ENCODE assay signal across 25 cellular contexts in the genomic region with DNA sequence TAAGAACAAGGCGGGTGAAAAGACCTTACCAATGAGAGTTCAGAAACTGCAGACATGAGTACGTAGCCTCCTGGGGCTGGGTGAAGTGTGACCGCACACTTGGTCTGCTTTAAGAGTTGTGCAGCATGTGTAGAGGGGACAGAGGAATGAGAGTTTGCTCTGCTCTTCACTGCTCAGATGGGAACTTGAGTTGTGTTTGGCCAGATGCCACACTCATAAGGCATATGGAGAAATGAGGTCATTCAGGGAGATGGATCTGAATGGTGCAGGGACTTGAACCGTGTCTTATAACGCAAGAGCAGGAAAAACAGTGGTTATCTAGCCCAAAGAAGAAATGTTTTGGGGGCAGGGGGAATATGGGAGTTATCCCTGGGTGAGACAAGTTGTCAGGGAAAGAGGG.
DNase-seq lines count a peak whose midpoint lies in the region; ATAC-seq, FAIRE-seq and TF ChIP-seq lines count a peak whose summit lies in the region.
"Had no signal": no experiment of that assay in that cellular context is flagged by ENCODE, and none has a peak within 500 bp of the region (broad histone marks: within the 10 kb centered on the region; RNA-seq: fewer than 3 reads in every experiment).

No MANE protein-coding gene starts in this region.

- H3K4me3 ChIP-seq in fibroblast of pulmonary artery (replicated peaks; ENCODE audit: low read depth, low read length) (no peak overlapping the region), skeletal muscle cell (ENCODE audit: low read depth, low read length) (no peak overlapping the region), stomach (no peak overlapping the region)
- H3K4me3 ChIP-seq: cardiac muscle cell, dorsolateral prefrontal cortex, heart left ventricle, lung, SJSA1, tibial nerve had no signal

- no peaks in the 10 kb centered on the region for H3K36me3 ChIP-seq in stomach
- H3K36me3 ChIP-seq: cardiac muscle cell, heart left ventricle, SJSA1, tibial nerve had no signal

- no peak for ATAC-seq in GM18517 (IDR thresholded peaks at IDR 0.05; ENCODE audit: unreplicated experiment)
- ATAC-seq: activated CD8-positive, alpha-beta T cell treated with anti-CD3 and anti-CD28 coated beads for 36 hours; activated T-cell treated with anti-CD3 and anti-CD28 coated beads, Interleukin-2, amount 50 U/mL, for 72 hours; PC-3; stimulated activated memory B cell treated with anti-CD40 and anti-IgM and Interleukin-4, amounts not matched to agents 10 μg/mL and 1 μg/mL and 100 μg/mL, for 72 hours; WTC11 had no signal

- 87 to 93% (median 92%) methylated on average over 5 of the region's 5 CpGs for WGBS in stomach, 5 donors

- TF ChIP-seq EP300 in stomach (IDR thresholded peaks at IDR 0.05): no peak

- FAIRE-seq in H54 (lab: Jason Lieb, UNC): no peak
- FAIRE-seq: HTR-8/SVneo had no signal

- TF ChIP-seq CTCF in fibroblast of pulmonary artery (IDR thresholded peaks at IDR 0.05; ENCODE audit: low read length, missing control alignments) (no peak), stomach (IDR thresholded peaks at IDR 0.05) (no peak)

- no peaks in the 10 kb centered on the region for H3K9me3 ChIP-seq in stomach
- H3K9me3 ChIP-seq: heart left ventricle, SJSA1, tibial nerve had no signal

- TF ChIP-seq POLR2A in stomach (IDR thresholded peaks at IDR 0.05) (no peak), H54 (IDR thresholded peaks at IDR 0.05; ENCODE audit: low read depth, low read length) (no peak)

- H3K4me1 ChIP-seq in stomach: no peaks in the 10 kb centered on the region
- H3K4me1 ChIP-seq: heart left ventricle, tibial nerve had no signal

- no peak overlapping the region for H3K27ac ChIP-seq in stomach
- H3K27ac ChIP-seq: 22Rv1, cardiac muscle cell, dorsolateral prefrontal cortex, heart left ventricle, SJSA1, tibial nerve had no signal

- intact Hi-C loops in stomach (cut with DNase I; ENCODE audit: low total_unique reads): no loop called here

- DNase-seq in DMS 273 (lab: John Stamatoyannopoulos, UW; ENCODE audit: unreplicated experiment) (peak; percentile 74), DMS 273 treated with DMSO at 0.1 percent for 48 hours (lab: John Stamatoyannopoulos, UW) (no peak), NCI-H2029 treated with DMSO at 0.1 percent for 48 hours (lab: John Stamatoyannopoulos, UW) (peak; percentile 7), fibroblast of pulmonary artery (ENCODE audit: low read depth) (peak; percentile 48), skeletal muscle cell (ENCODE audit: low read depth) (peak; percentile 55), stomach (no peak), H54 (ENCODE audit: insufficient read length, low spot score) (no peak)
- DNase-seq: activated CD8-positive, alpha-beta T cell treated with anti-CD3 and anti-CD28 coated beads for 36 hours; activated naive CD8-positive, alpha-beta T cell treated with anti-CD3 and anti-CD28 coated beads, Interleukin-2, amount 10 ng/mL, durations not matched to agents 7 days and 5 days; activated T-cell treated with anti-CD3 and anti-CD28 coated beads, Interleukin-2, amount 50 U/mL, for 72 hours; dorsolateral prefrontal cortex; H7; heart left ventricle; Karpas-422; NCI-H1092 treated with DMSO at 0.1 percent for 48 hours; PC-3 had no signal

- no peaks in the 10 kb centered on the region for H3K27me3 ChIP-seq in stomach
- H3K27me3 ChIP-seq: cardiac muscle cell, dorsolateral prefrontal cortex, heart left ventricle, SJSA1, tibial nerve had no signal

Comparison
In these comparisons a context has a peak if more than half of its experiments do, and no peak if none do; other contexts are left out.
1. DNase-seq: peak in DMS 273 (single experiment), NCI-H2029 treated with DMSO at 0.1 percent for 48 hours (single experiment), fibroblast of pulmonary artery (single experiment) and skeletal muscle cell (single experiment); none in DMS 273 treated with DMSO at 0.1 percent for 48 hours (single experiment), stomach (single experiment) and H54 (single experiment).